ENCODE assay signal across 26 cellular contexts in genomic region chr2:191358325-191359025, GRCh38.
DNase-seq lines count a peak whose midpoint lies in the region; ATAC-seq and TF ChIP-seq lines count a peak whose summit lies in the region.
"Had no signal": no experiment of that assay in that cellular context is flagged by ENCODE, and none has a peak within 500 bp of the region (broad histone marks: within the 10 kb centered on the region; RNA-seq: fewer than 3 reads in every experiment).

No MANE protein-coding gene starts in this region.

- no peaks in the 10 kb centered on the region for H3K27me3 ChIP-seq in heart left ventricle
- H3K27me3 ChIP-seq: adrenal gland, breast epithelium, neutrophil, Peyer's patch, suprapubic skin had no signal

- H3K27ac Mint-ChIP-seq in HFFc6 (peak overlapping the region; percentile 45; the same call in 1 of the 2 replicates), osteocyte (ENCODE audit: unreplicated experiment) (peak overlapping the region; percentile 39)
- H3K27ac Mint-ChIP-seq in activated CD8-positive, alpha-beta memory T cell treated with anti-CD3 and anti-CD28 coated beads, Interleukin-2, amount 10 ng/mL, durations not matched to agents 7 days and 5 days, result no peak overlapping the region
- H3K27ac Mint-ChIP-seq: CD4-positive, alpha-beta T cell; stimulated activated memory B cell treated with anti-CD40 and anti-IgM and Interleukin-4, amounts not matched to agents 10 μg/mL and 1 μg/mL and 100 μg/mL, for 72 hours; T-helper 1 cell treated with Interleukin-12 subunit alpha and Interleukin-12 subunit beta and Interleukin-4 antibody, amounts not matched to agents 30 μg/mL and 1 μg/mL, for 36 hours had no signal

- no peak for TF ChIP-seq POLR2A in heart left ventricle (IDR thresholded peaks at IDR 0.05)

- no peak overlapping the region for H3K4me3 ChIP-seq in heart left ventricle
- H3K4me3 ChIP-seq: adrenal gland, breast epithelium, coronary artery, Peyer's patch, SK-N-MC, suprapubic skin had no signal

- no peaks in the 10 kb centered on the region for H3K9me3 ChIP-seq in heart left ventricle
- H3K9me3 ChIP-seq: adrenal gland, breast epithelium, neutrophil, Peyer's patch, suprapubic skin had no signal

- H3K9me3 Mint-ChIP-seq in HFFc6 (peaks cover 11% of the 10 kb centered on the region; the same call in 1 of the 2 replicates), osteocyte (ENCODE audit: unreplicated experiment) (no peaks in the 10 kb centered on the region)
- H3K9me3 Mint-ChIP-seq in activated CD8-positive, alpha-beta memory T cell treated with anti-CD3 and anti-CD28 coated beads, Interleukin-2, amount 10 ng/mL, durations not matched to agents 7 days and 5 days (ENCODE audit: low read depth), result no peaks in the 10 kb centered on the region
- H3K9me3 Mint-ChIP-seq: CD4-positive, alpha-beta T cell had no signal

- H3K36me3 ChIP-seq in heart left ventricle, result peaks cover 0 to 24% (median 5%) of the 10 kb centered on the region in 9 donors
- H3K36me3 ChIP-seq: adrenal gland, breast epithelium, neutrophil, Peyer's patch, suprapubic skin had no signal

- WGBS in heart left ventricle, 4 donors, result 50 to 70% (median 65%) methylated on average over 11 of the region's 11 CpGs

- H3K27ac ChIP-seq in heart left ventricle, result peak overlapping the region in 4 of 12 donors; percentile 3 to 38 (median 10)
- H3K27ac ChIP-seq: adrenal gland, coronary artery, neutrophil, Peyer's patch, suprapubic skin had no signal

- H3K4me3 Mint-ChIP-seq in HFFc6 (no peak overlapping the region; the same call in 1 of the 2 replicates), osteocyte (ENCODE audit: unreplicated experiment) (no peak overlapping the region)
- no peak overlapping the region for H3K4me3 Mint-ChIP-seq in activated CD8-positive, alpha-beta memory T cell treated with anti-CD3 and anti-CD28 coated beads, Interleukin-2, amount 10 ng/mL, durations not matched to agents 7 days and 5 days
- H3K4me3 Mint-ChIP-seq: CD4-positive, alpha-beta T cell; stimulated activated memory B cell treated with anti-CD40 and anti-IgM and Interleukin-4, amounts not matched to agents 10 μg/mL and 1 μg/mL and 100 μg/mL, for 72 hours; T-helper 1 cell treated with Interleukin-12 subunit alpha and Interleukin-12 subunit beta and Interleukin-4 antibody, amounts not matched to agents 30 μg/mL and 1 μg/mL, for 36 hours had no signal

- no peak for TF ChIP-seq CTCF in HFFc6 (IDR thresholded peaks at IDR 0.05)
- TF ChIP-seq CTCF in heart left ventricle (IDR thresholded peaks at IDR 0.05), result no peak
- TF ChIP-seq CTCF in osteocyte (IDR thresholded peaks at IDR 0.05), result no peak

- peaks cover 0 to 14% (median 3%) of the 10 kb centered on the region in 12 donors for H3K4me1 ChIP-seq in heart left ventricle
- H3K4me1 ChIP-seq: adrenal gland, breast epithelium, Peyer's patch had no signal

- DNase-seq in HFFc6 (no peak), NCI-H526 (lab: John Stamatoyannopoulos, UW) (peak; percentile 39 to 57), heart left ventricle (peak in 1 of 5 donors; percentile 42), osteocyte (ENCODE audit: extremely low spot score, unreplicated experiment) (no peak), cerebellar nuclear complex (lab: John Stamatoyannopoulos, UW) (no peak), NCI-H1694 treated with DMSO at 0.1 percent for 48 hours (lab: John Stamatoyannopoulos, UW) (no peak)
- no peak for DNase-seq in activated CD8-positive, alpha-beta memory T cell treated with anti-CD3 and anti-CD28 coated beads, Interleukin-2, amount 10 ng/mL, durations not matched to agents 7 days and 5 days
- DNase-seq: activated CD4-positive, alpha-beta T cell treated with anti-CD3 and anti-CD28 coated beads for 48 hours; activated naive CD4-positive, alpha-beta T cell treated with Interleukin-2 at 50 U/mL for 16 hours; activated T-cell treated with anti-CD3 and anti-CD28 coated beads, Interleukin-2, amount 50 U/mL, for 48 hours; adrenal gland; CD4-positive, alpha-beta T cell; H7; mammary epithelial cell; NCI-H1092 treated with DMSO at 0.1 percent for 48 hours; NCI-H2081; Peyer's patch; stimulated activated CD4-positive, alpha-beta T cell treated with anti-CD3 and anti-CD28 coated beads, Interleukin-2, amount 100 ng/mL, for 48 hours had no signal

- H3K36me3 Mint-ChIP-seq in HFFc6 (ENCODE audit: low read depth), result peaks cover 64% of the 10 kb centered on the region
- peaks cover 23% of the 10 kb centered on the region for H3K36me3 Mint-ChIP-seq in osteocyte (ENCODE audit: unreplicated experiment)
- no peaks in the 10 kb centered on the region for H3K36me3 Mint-ChIP-seq in activated CD8-positive, alpha-beta memory T cell treated with anti-CD3 and anti-CD28 coated beads, Interleukin-2, amount 10 ng/mL, durations not matched to agents 7 days and 5 days
- H3K36me3 Mint-ChIP-seq: stimulated activated memory B cell treated with anti-CD40 and anti-IgM and Interleukin-4, amounts not matched to agents 10 μg/mL and 1 μg/mL and 100 μg/mL, for 72 hours had no signal

- ATAC-seq in heart left ventricle (peak; percentile 45 to 83 (median 66)), GM18870 (IDR thresholded peaks at IDR 0.05; ENCODE audit: unreplicated experiment) (no peak)
- ATAC-seq in activated CD8-positive, alpha-beta memory T cell treated with anti-CD3 and anti-CD28 coated beads, Interleukin-2, amount 10 ng/mL, durations not matched to agents 7 days and 5 days, result no peak
- ATAC-seq: stimulated activated memory B cell treated with anti-CD40 and anti-IgM and Interleukin-4, amounts not matched to agents 10 μg/mL and 1 μg/mL and 100 μg/mL, for 72 hours had no signal

- no peaks in the 10 kb centered on the region; the same call in 1 of the 2 replicates for H3K27me3 Mint-ChIP-seq in HFFc6 (ENCODE audit: insufficient read depth)
- no peaks in the 10 kb centered on the region for H3K27me3 Mint-ChIP-seq in osteocyte (ENCODE audit: unreplicated experiment)
- peaks cover 29% of the 10 kb centered on the region for H3K27me3 Mint-ChIP-seq in activated CD8-positive, alpha-beta memory T cell treated with anti-CD3 and anti-CD28 coated beads, Interleukin-2, amount 10 ng/mL, durations not matched to agents 7 days and 5 days

- intact Hi-C loops in heart left ventricle (cut with DNase I), result no loop called here

- CTCF ChIA-PET in activated CD8-positive, alpha-beta memory T cell treated with anti-CD3 and anti-CD28 coated beads, Interleukin-2, amount 10 ng/mL, durations not matched to agents 7 days and 5 days (lab: Charles Lee), result no interaction called here

- H3K4me1 Mint-ChIP-seq in HFFc6 (ENCODE audit: low read depth), result peaks cover 44% of the 10 kb centered on the region
- H3K4me1 Mint-ChIP-seq in osteocyte (ENCODE audit: unreplicated experiment), result peaks cover 32% of the 10 kb centered on the region
- peaks cover 8% of the 10 kb centered on the region for H3K4me1 Mint-ChIP-seq in activated CD8-positive, alpha-beta memory T cell treated with anti-CD3 and anti-CD28 coated beads, Interleukin-2, amount 10 ng/mL, durations not matched to agents 7 days and 5 days
- H3K4me1 Mint-ChIP-seq: stimulated activated memory B cell treated with anti-CD40 and anti-IgM and Interleukin-4, amounts not matched to agents 10 μg/mL and 1 μg/mL and 100 μg/mL, for 72 hours had no signal

Comparison
In these comparisons a context has a peak if more than half of its experiments do, and no peak if none do; other contexts are left out.
1. DNase-seq: peak in NCI-H526 (2 of 2); none in HFFc6 (single experiment), osteocyte (single experiment), activated CD8-positive, alpha-beta memory T cell treated with anti-CD3 and anti-CD28 coated beads, Interleukin-2, amount 10 ng/mL, durations not matched to agents 7 days and 5 days (single experiment), cerebellar nuclear complex (0 of 2) and NCI-H1694 treated with DMSO at 0.1 percent for 48 hours (single experiment).
2. ATAC-seq: peak in heart left ventricle (4 of 4); none in GM18870 (single experiment) and activated CD8-positive, alpha-beta memory T cell treated with anti-CD3 and anti-CD28 coated beads, Interleukin-2, amount 10 ng/mL, durations not matched to agents 7 days and 5 days (single experiment).